ENCODE assay signal across 33 cellular contexts in genomic region chr5:92863666-92864065, GRCh38.
"Had no signal": no experiment of that assay in that cellular context is flagged by ENCODE, and none has a peak within 500 bp of the region (broad histone marks: within the 10 kb centered on the region; RNA-seq: fewer than 3 reads in every experiment).

No MANE protein-coding gene starts in this region.

- H3K27me3 ChIP-seq: adrenal gland, ascending aorta, body of pancreas, brain microvascular endothelial cell, breast epithelium had no signal

- H3K4me1 ChIP-seq: adrenal gland, ascending aorta, body of pancreas, breast epithelium had no signal

- H3K27ac ChIP-seq: adrenal gland, ascending aorta, body of pancreas, brain microvascular endothelial cell, breast epithelium, cardiac muscle cell had no signal

- DNase-seq: activated effector memory CD4-positive, alpha-beta T cell treated with anti-CD3 and anti-CD28 coated beads, Interleukin-2, amount 50 U/mL, for 16 hours; activated effector memory CD4-positive, alpha-beta T cell treated with Interleukin-2 at 50 U/mL for 16 hours; activated gamma-delta T cell; activated gamma-delta T cell treated with Interleukin-2 at 50 U/mL for 16 hours; activated naive CD4-positive, alpha-beta T cell; activated naive CD4-positive, alpha-beta T cell treated with anti-CD3 and anti-CD28 coated beads for 36 hours; activated naive CD4-positive, alpha-beta T cell treated with anti-CD3 and anti-CD28 coated beads, Interleukin-2, amount 10 ng/mL, durations not matched to agents 7 days and 5 days; activated naive CD4-positive, alpha-beta T cell treated with anti-CD3 and anti-CD28 coated beads, Interleukin-2, amount 50 U/mL, for 16 hours; activated naive CD4-positive, alpha-beta T cell treated with Interleukin-2 at 50 U/mL for 16 hours; activated naive CD8-positive, alpha-beta T cell treated with anti-CD3 and anti-CD28 coated beads for 36 hours; activated naive CD8-positive, alpha-beta T cell treated with anti-CD3 and anti-CD28 coated beads, Interleukin-2, amount 10 ng/mL, durations not matched to agents 7 days and 5 days; activated naive CD8-positive, alpha-beta T cell treated with anti-CD3 and anti-CD28 coated beads, Interleukin-2, amount 50 U/mL, for 24 hours; activated T-cell treated with anti-CD3 and anti-CD28 coated beads, Interleukin-2, amount 50 U/mL, for 24 hours; activated T-cell treated with anti-CD3 and anti-CD28 coated beads, Interleukin-2, amount 50 U/mL, for 4 hours; activated T-cell treated with anti-CD3 and anti-CD28 coated beads, Interleukin-2, amount 50 U/mL, for 48 hours; activated T-cell treated with anti-CD3 and anti-CD28 coated beads, Interleukin-2, amount 50 U/mL, for 72 hours; adrenal gland; amniotic stem cell; amygdala; anterior cingulate cortex; aorta; body of pancreas; brain microvascular endothelial cell; caudate nucleus; central memory CD4-positive, alpha-beta T cell; cerebellar nuclear complex had no signal

- ATAC-seq: activated naive CD4-positive, alpha-beta T cell treated with anti-CD3 and anti-CD28 coated beads, Interleukin-2, amount 50 U/mL, for 72 hours; activated naive CD8-positive, alpha-beta T cell treated with anti-CD3 and anti-CD28 coated beads, Interleukin-2, amount 50 U/mL, for 24 hours; activated T-cell treated with anti-CD3 and anti-CD28 coated beads, Interleukin-2, amount 50 U/mL, for 4 hours; activated T-cell treated with anti-CD3 and anti-CD28 coated beads, Interleukin-2, amount 50 U/mL, for 72 hours; activated T-helper 17 cell treated with anti-CD3 and anti-CD28 coated beads, Interleukin-2, amount 50 U/mL, for 72 hours; body of pancreas had no signal

- H3K36me3 ChIP-seq: adrenal gland, ascending aorta, brain microvascular endothelial cell, breast epithelium, cardiac muscle cell had no signal

- H3K9me3 ChIP-seq: adrenal gland, ascending aorta, body of pancreas, breast epithelium had no signal

- H3K4me3 ChIP-seq: adrenal gland, ascending aorta, body of pancreas, breast epithelium, cardiac muscle cell had no signal

- FAIRE-seq: astrocyte, bronchial epithelial cell had no signal
